ENCODE assay signal across 18 cellular contexts in genomic region chr5:167574381-167574780, GRCh38.
DNase-seq lines count a peak whose midpoint lies in the region; ATAC-seq and TF ChIP-seq lines count a peak whose summit lies in the region.
"Had no signal": no experiment of that assay in that cellular context is flagged by ENCODE, and none has a peak within 500 bp of the region (broad histone marks: within the 10 kb centered on the region; RNA-seq: fewer than 3 reads in every experiment).

No MANE protein-coding gene starts in this region.

- no peaks in the 10 kb centered on the region for H3K4me1 ChIP-seq in cardiac muscle cell (ENCODE audit: low read depth)
- H3K4me1 ChIP-seq in right atrium auricular region = peaks cover 0 to 8% of the 10 kb centered on the region in 2 donors
- H3K4me1 ChIP-seq in mesodermal cell (ENCODE audit: control insufficient read depth, insufficient read depth, low read length, poor library complexity, severe bottlenecking) = no peaks in the 10 kb centered on the region
- H3K4me1 ChIP-seq in thyroid gland = peaks cover 0 to 4% of the 10 kb centered on the region in 2 donors

- H3K36me3 ChIP-seq in cardiac muscle cell = no peaks in the 10 kb centered on the region
- H3K36me3 ChIP-seq in right atrium auricular region = no peaks in the 10 kb centered on the region
- H3K36me3 ChIP-seq in mesodermal cell (ENCODE audit: control insufficient read depth, insufficient read depth, low read length) = no peaks in the 10 kb centered on the region
- H3K36me3 ChIP-seq in thyroid gland = no peaks in the 10 kb centered on the region

- H3K9me3 ChIP-seq in cardiac muscle cell (ENCODE audit: low read depth) (no peaks in the 10 kb centered on the region), right atrium auricular region (no peaks in the 10 kb centered on the region), mesodermal cell (ENCODE audit: control insufficient read depth, low read length) (no peaks in the 10 kb centered on the region), thyroid gland (no peaks in the 10 kb centered on the region)

- 33 to 48% methylated on average over 1 to 6 of the region's 6 CpGs for WGBS in mesodermal cell (ENCODE audit: insufficient coverage in 2 of 2), 2 experiments
- WGBS in thyroid gland, 2 donors = 51 to 54% methylated on average over 6 of the region's 6 CpGs

- no peak for DNase-seq in cardiac muscle cell (ENCODE audit: low read depth in 1 of 2, low spot score in 1 of 2)
- no peak for DNase-seq in right atrium auricular region (ENCODE audit: low spot score)
- peak; percentile 53 for DNase-seq in cerebellar cortex (ENCODE audit: low spot score)
- no peak for DNase-seq in Ammon's horn (ENCODE audit: low spot score)
- no peak for DNase-seq in NCI-H446 treated with DMSO at 0.1 percent for 48 hours (lab: John Stamatoyannopoulos, UW)
- DNase-seq in thyroid gland = no peak
- DNase-seq: activated gamma-delta T cell, COR-L47, cortex of kidney, GF-D8, HCEC 1CT, hippocampal formation, left ventricle myocardium superior, MV-4-11, trophoblast cell had no signal

- peaks cover 21% of the 10 kb centered on the region for H3K27me3 ChIP-seq in cardiac muscle cell
- peaks cover 8 to 12% of the 10 kb centered on the region in 2 donors for H3K27me3 ChIP-seq in right atrium auricular region
- H3K27me3 ChIP-seq in thyroid gland = no peaks in the 10 kb centered on the region

- ATAC-seq in HG03280 (IDR thresholded peaks at IDR 0.05; ENCODE audit: unreplicated experiment) = no peak
- ATAC-seq: natural killer cell treated with Interleukin-12 subunit alpha and Interleukin-12 subunit beta and Interleukin-15 and Interleukin-18, amount 100 ng/mL, for 72 hours had no signal

- intact Hi-C loops in thyroid gland (cut with DNase I) = no loop called here

- TF ChIP-seq CTCF in cardiac muscle cell (IDR thresholded peaks at IDR 0.05; ENCODE audit: low read depth, low read length) (no peak), right atrium auricular region (IDR thresholded peaks at IDR 0.05) (no peak), thyroid gland (IDR thresholded peaks at IDR 0.05) (no peak)

- no peak for TF ChIP-seq POLR2A in thyroid gland (IDR thresholded peaks at IDR 0.05)

- H3K4me3 ChIP-seq in cardiac muscle cell (peak overlapping the region; percentile 78), right atrium auricular region (no peak overlapping the region), mesodermal cell (ENCODE audit: extremely low read depth, insufficient read depth, low read length, poor library complexity, severe bottlenecking) (peak overlapping the region; percentile 47), thyroid gland (replicated peaks in 1 of 3) (no peak overlapping the region)

- H3K27ac ChIP-seq in cardiac muscle cell = no peak overlapping the region
- H3K27ac ChIP-seq in right atrium auricular region = no peak overlapping the region
- H3K27ac ChIP-seq in mesodermal cell (ENCODE audit: low read depth, low read length, severe bottlenecking) = no peak overlapping the region
- H3K27ac ChIP-seq in thyroid gland = no peak overlapping the region

Comparison
In these comparisons a context has a peak if more than half of its experiments do, and no peak if none do; other contexts are left out.
1. H3K4me3 ChIP-seq: peak in cardiac muscle cell (single experiment) and mesodermal cell (single experiment); none in right atrium auricular region (0 of 2) and thyroid gland (0 of 3).